In genomic region chrX:81241753-81242152, GRCh38 we compare ENCODE assay signal across 26 cellular contexts. TPM values are rescaled to one million over a fixed set of nuclear protein-coding genes. Genes with fewer than 3 reads are reported as not detected.
"Had no signal": no experiment of that assay in that cellular context is flagged by ENCODE, and none has a peak within 500 bp of the region (broad histone marks: within the 10 kb centered on the region; RNA-seq: fewer than 3 reads in every experiment).

No MANE protein-coding gene starts in this region.

- H3K4me2 ChIP-seq: smooth muscle cell had no signal

- DNase-seq: hypothalamus; immature natural killer cell; kidney; left colon; lower lobe of right lung; midbrain; mucosa of descending colon; naive thymus-derived CD4-positive, alpha-beta T cell; ovary; right lobe of liver; stimulated activated CD4-positive, alpha-beta T cell treated with anti-CD3 and anti-CD28 coated beads, Interleukin-12 subunit alpha, Interleukin-12 subunit beta, amount 100 ng/mL, for 4 hours; stimulated activated CD4-positive, alpha-beta T cell treated with anti-CD3 and anti-CD28 coated beads, Interleukin-15, amount 100 ng/mL, for 24 hours; stimulated activated CD4-positive, alpha-beta T cell treated with anti-CD3 and anti-CD28 coated beads, Interleukin-2, amount 100 ng/mL, for 24 hours; stimulated activated CD4-positive, alpha-beta T cell treated with anti-CD3 and anti-CD28 coated beads, Interleukin-4, amount 100 ng/mL, for 1 hour; stimulated activated naive B cell treated with anti-CD40 and anti-IgM and Interleukin-4, amounts not matched to agents 10 μg/mL and 1 μg/mL and 100 μg/mL, for 72 hours; stimulated activated naive CD8-positive, alpha-beta T cell treated with anti-CD3 and anti-CD28 coated beads, Interleukin-15, Interleukin-2, amounts not matched to agents 100 U/mL and 50 U/mL, for 24 hours; stomach; testis; thyroid gland; transverse colon had no signal

- H3K36me3 ChIP-seq: lower lobe of right lung, ovary, right atrium auricular region, right lobe of liver, thyroid gland, transverse colon, upper lobe of left lung, vagina had no signal

- H3K4me3 ChIP-seq: left lung, lower lobe of right lung, mucosa of descending colon, ovary, right atrium auricular region, right lobe of liver, smooth muscle cell, stomach, testis, thyroid gland, transverse colon, upper lobe of left lung, vagina had no signal

- ATAC-seq: left colon; left lung; lower lobe of right lung; mucosa of descending colon; naive thymus-derived CD4-positive, alpha-beta T cell; right lobe of liver; stimulated activated naive B cell treated with anti-CD40 and anti-IgM and Interleukin-4, amounts not matched to agents 10 μg/mL and 1 μg/mL and 100 μg/mL, for 72 hours; stimulated activated naive CD8-positive, alpha-beta T cell treated with anti-CD3 and anti-CD28 coated beads, Interleukin-15, Interleukin-2, amounts not matched to agents 100 U/mL and 50 U/mL, for 24 hours had no signal

- H3K4me1 ChIP-seq: left lung, lower lobe of right lung, right atrium auricular region, right lobe of liver, stomach, testis, thyroid gland, transverse colon, upper lobe of left lung, vagina had no signal

- H3K9me3 ChIP-seq: lower lobe of right lung, mucosa of descending colon, right atrium auricular region, right lobe of liver, testis, thyroid gland, transverse colon, vagina had no signal

- H3K27ac ChIP-seq: left lung, lower lobe of right lung, ovary, right atrium auricular region, right lobe of liver, stomach, testis, thyroid gland, transverse colon, upper lobe of left lung, vagina had no signal

- H3K27me3 ChIP-seq: left lung, ovary, right atrium auricular region, right lobe of liver, testis, thyroid gland, transverse colon, upper lobe of left lung, vagina had no signal

RNA-seq across cellular contexts. Expression of gene HMGN5, which starts 40.0 kb away (rescaled TPM):
- total RNA-seq: skeletal muscle tissue had no signal
